ENCODE assay signal across 30 cellular contexts in genomic region chr18:55396267-55396905, GRCh38.
DNase-seq lines count a peak whose midpoint lies in the region; ATAC-seq, FAIRE-seq and TF ChIP-seq lines count a peak whose summit lies in the region.
"Had no signal": no experiment of that assay in that cellular context is flagged by ENCODE, and none has a peak within 500 bp of the region (broad histone marks: within the 10 kb centered on the region; RNA-seq: fewer than 3 reads in every experiment).

No MANE protein-coding gene starts in this region.

- WGBS in right cardiac atrium, result 45% methylated on average over 3 of the region's 3 CpGs

- H3K79me2 ChIP-seq in endothelial cell of umbilical vein (ENCODE audit: control insufficient read depth, insufficient read depth, low read length), result peaks cover 94% of the 10 kb centered on the region

- no peak overlapping the region for H2AFZ ChIP-seq in endothelial cell of umbilical vein (ENCODE audit: low read depth, low read length)
- H2AFZ ChIP-seq: GM23338 had no signal

- POLR2A ChIA-PET in endothelial cell of umbilical vein (lab: Charles Lee), result no interaction called here

- H3K9ac ChIP-seq in endothelial cell of umbilical vein (replicated peaks; ENCODE audit: extremely low read depth, insufficient read depth, low read length), result no peak overlapping the region

- TF ChIP-seq POLR2A in endothelial cell of umbilical vein (IDR thresholded peaks at IDR 0.05; ENCODE audit: low read depth, low read length) (no peak), gastrocnemius medialis (IDR thresholded peaks at IDR 0.05) (no peak)

- no peak for FAIRE-seq in endothelial cell of umbilical vein (lab: Jason Lieb, UNC)
- FAIRE-seq: A204.1, bronchial epithelial cell, GM19239, kidney had no signal

- dilution Hi-C loops in endothelial cell of umbilical vein (cut with MboI; ENCODE audit: extremely low pct_ligation_motif_present, low sequenced_read_pairs), result no loop called here

- H3K4me3 ChIP-seq in right cardiac atrium (ENCODE audit: low read length), result peak overlapping the region; percentile 7
- H3K4me3 ChIP-seq in endothelial cell of umbilical vein (replicated peaks in 1 of 3; ENCODE audit: insufficient read depth in 1 of 3, low read depth in 1 of 3, low read length in 3 of 3), result peak overlapping the region in 1 of 3 experiments; percentile 22
- no peak overlapping the region for H3K4me3 ChIP-seq in gastrocnemius medialis
- no peak overlapping the region for H3K4me3 ChIP-seq in HAP-1
- H3K4me3 ChIP-seq: colonic mucosa, GM23338, transverse colon had no signal

- no peaks in the 10 kb centered on the region for H3K9me3 ChIP-seq in right cardiac atrium (ENCODE audit: control insufficient read depth, low read length)
- H3K9me3 ChIP-seq in endothelial cell of umbilical vein (replicated peaks; ENCODE audit: control insufficient read depth, insufficient read depth, low read length), result no peaks in the 10 kb centered on the region
- no peaks in the 10 kb centered on the region for H3K9me3 ChIP-seq in gastrocnemius medialis
- no peaks in the 10 kb centered on the region for H3K9me3 ChIP-seq in HAP-1
- H3K9me3 ChIP-seq: colonic mucosa, heart left ventricle, transverse colon had no signal

- no peaks in the 10 kb centered on the region for H4K20me1 ChIP-seq in endothelial cell of umbilical vein (replicated peaks; ENCODE audit: control insufficient read depth, extremely low read depth, insufficient read depth, low read length)

- H3K36me3 ChIP-seq in endothelial cell of umbilical vein (ENCODE audit: control insufficient read depth in 2 of 2, extremely low read depth in 1 of 2, insufficient read depth in 2 of 2, low read length in 2 of 2) (no peaks in the 10 kb centered on the region), gastrocnemius medialis (no peaks in the 10 kb centered on the region), HAP-1 (replicated peaks) (no peaks in the 10 kb centered on the region)
- H3K36me3 ChIP-seq: colonic mucosa, heart left ventricle, transverse colon had no signal

- H3K4me1 ChIP-seq in right cardiac atrium (ENCODE audit: control insufficient read depth, insufficient read depth, low read length) (peaks cover 3% of the 10 kb centered on the region), endothelial cell of umbilical vein (ENCODE audit: control insufficient read depth, extremely low read depth, insufficient read depth, low read length) (peaks cover 35% of the 10 kb centered on the region), gastrocnemius medialis (peaks cover 37 to 48% of the 10 kb centered on the region in 2 donors), HAP-1 (peaks cover 14% of the 10 kb centered on the region)
- H3K4me1 ChIP-seq: colonic mucosa had no signal

- H3K27ac Mint-ChIP-seq in stimulated activated effector memory CD8-positive, alpha-beta T cell treated with anti-CD3 and anti-CD28 coated beads, Interleukin-12 subunit alpha, Interleukin-12 subunit beta, amount 100 ng/mL, for 72 hours, result no peak overlapping the region
- H3K27ac Mint-ChIP-seq: activated CD8-positive, alpha-beta T cell treated with anti-CD3 and anti-CD28 coated beads, Interleukin-2, amount 10 ng/mL, durations not matched to agents 7 days and 5 days; activated naive CD4-positive, alpha-beta T cell treated with anti-CD3 and anti-CD28 coated beads, Interleukin-2, amount 50 U/mL, for 24 hours; activated T-helper 2 cell treated with anti-CD3 and anti-CD28 coated beads, Interferon-gamma antibody, Interleukin-2, Interleukin-4, amounts not matched to agents 10 μg/mL and 5 μg/mL and 100 μg/mL, durations not matched to agents 14 hours and 24 hours and 36 hours; B cell; CD8-positive, alpha-beta memory T cell; GM23338; IgD-negative memory B cell; T-helper 2 cell treated with Interferon-gamma antibody and Interleukin-4, amounts not matched to agents 5 μg/mL and 100 μg/mL, for 36 hours had no signal

- TF ChIP-seq CTCF in endothelial cell of umbilical vein (IDR thresholded peaks at IDR 0.05; ENCODE audit: extremely low read depth in 1 of 2, insufficient read depth in 1 of 2, low read depth in 1 of 2, low read length in 2 of 2), result no peak
- TF ChIP-seq CTCF in gastrocnemius medialis (IDR thresholded peaks at IDR 0.05 in 4 of 5, conservative IDR thresholded peaks at IDR 0.05 in 1 of 5), result no peak

- H3K27ac ChIP-seq in right cardiac atrium (ENCODE audit: low read length) (no peak overlapping the region), endothelial cell of umbilical vein (ENCODE audit: insufficient read depth, low read depth, low read length) (no peak overlapping the region), gastrocnemius medialis (peak overlapping the region in 3 of 4 donors; percentile 24 to 46 (median 29))
- H3K27ac ChIP-seq: colonic mucosa, transverse colon had no signal

- no peaks in the 10 kb centered on the region for H3K4me1 Mint-ChIP-seq in stimulated activated effector memory CD8-positive, alpha-beta T cell treated with anti-CD3 and anti-CD28 coated beads, Interleukin-12 subunit alpha, Interleukin-12 subunit beta, amount 100 ng/mL, for 72 hours
- H3K4me1 Mint-ChIP-seq: activated naive CD4-positive, alpha-beta T cell treated with anti-CD3 and anti-CD28 coated beads, Interleukin-2, amount 50 U/mL, for 24 hours; CD8-positive, alpha-beta memory T cell; stimulated activated naive CD8-positive, alpha-beta T cell treated with anti-CD3 and anti-CD28 coated beads, Interleukin-15, amount 100 ng/mL, for 72 hours had no signal

- H3K4me3 Mint-ChIP-seq in stimulated activated effector memory CD8-positive, alpha-beta T cell treated with anti-CD3 and anti-CD28 coated beads, Interleukin-12 subunit alpha, Interleukin-12 subunit beta, amount 100 ng/mL, for 72 hours, result no peak overlapping the region
- H3K4me3 Mint-ChIP-seq: activated CD8-positive, alpha-beta T cell treated with anti-CD3 and anti-CD28 coated beads, Interleukin-2, amount 10 ng/mL, durations not matched to agents 7 days and 5 days; activated naive CD4-positive, alpha-beta T cell treated with anti-CD3 and anti-CD28 coated beads, Interleukin-2, amount 50 U/mL, for 24 hours; B cell; CD8-positive, alpha-beta memory T cell; GM23338; IgD-negative memory B cell; nephron progenitor cell; stimulated activated naive CD8-positive, alpha-beta T cell treated with anti-CD3 and anti-CD28 coated beads, Interleukin-15, amount 100 ng/mL, for 72 hours; T-helper 2 cell treated with Interferon-gamma antibody and Interleukin-4, amounts not matched to agents 5 μg/mL and 100 μg/mL, for 36 hours had no signal

- H3K9me3 Mint-ChIP-seq in stimulated activated effector memory CD8-positive, alpha-beta T cell treated with anti-CD3 and anti-CD28 coated beads, Interleukin-12 subunit alpha, Interleukin-12 subunit beta, amount 100 ng/mL, for 72 hours, result no peaks in the 10 kb centered on the region
- H3K9me3 Mint-ChIP-seq: activated naive CD4-positive, alpha-beta T cell treated with anti-CD3 and anti-CD28 coated beads, Interleukin-2, amount 50 U/mL, for 24 hours; activated T-helper 2 cell treated with anti-CD3 and anti-CD28 coated beads, Interferon-gamma antibody, Interleukin-2, Interleukin-4, amounts not matched to agents 10 μg/mL and 5 μg/mL and 100 μg/mL, durations not matched to agents 14 hours and 24 hours and 36 hours; GM23338; IgD-negative memory B cell; nephron progenitor cell; stimulated activated naive CD8-positive, alpha-beta T cell treated with anti-CD3 and anti-CD28 coated beads, Interleukin-15, amount 100 ng/mL, for 72 hours; T-helper 2 cell treated with Interferon-gamma antibody and Interleukin-4, amounts not matched to agents 5 μg/mL and 100 μg/mL, for 36 hours had no signal

- CTCF ChIA-PET in endothelial cell of umbilical vein (lab: Charles Lee), result interaction anchor here (0.7 to 2.4 kb wide), 6 partner anchors 9 to 387 kb away, joined by 3 to 15 read pairs (median 4); no protein-coding TSS in a partner anchor

- DNase-seq in right cardiac atrium (no peak), Right ventricle myocardium inferior (ENCODE audit: missing footprints) (no peak), endothelial cell of umbilical vein (ENCODE audit: low read depth, low spot score) (no peak), gastrocnemius medialis (no peak), HAP-1 (ENCODE audit: low spot score in 2 of 2) (no peak)
- no peak for DNase-seq in stimulated activated effector memory CD8-positive, alpha-beta T cell treated with anti-CD3 and anti-CD28 coated beads, Interleukin-12 subunit alpha, Interleukin-12 subunit beta, amount 100 ng/mL, for 72 hours (ENCODE audit: low spot score in 2 of 2)
- DNase-seq in effector CD4-positive, alpha-beta T cell, result no peak
- DNase-seq: activated CD8-positive, alpha-beta T cell treated with anti-CD3 and anti-CD28 coated beads, Interleukin-2, amount 10 ng/mL, durations not matched to agents 7 days and 5 days; CD8-positive, alpha-beta memory T cell; colonic mucosa; heart left ventricle; kidney; mammary epithelial cell; NCI-H146; nephron progenitor cell; SHP77 treated with DMSO at 0.1 percent for 48 hours; stimulated activated CD4-positive, alpha-beta T cell treated with anti-CD3 and anti-CD28 coated beads, Interleukin-1b, Interleukin-23, amount 100 ng/mL, for 48 hours; stimulated activated CD8-positive, alpha-beta memory T cell treated with anti-CD3 and anti-CD28 coated beads, Interleukin-4, amount 100 ng/mL, for 48 hours; stimulated activated naive CD8-positive, alpha-beta T cell treated with anti-CD3 and anti-CD28 coated beads, Interleukin-15, amount 100 ng/mL, for 72 hours; transverse colon had no signal

- no TSS peak for BruUV-seq in endothelial cell of umbilical vein (replicated peaks; lab: Mats Ljungman, UMichigan)

- in situ Hi-C loops in gastrocnemius medialis (cut with MboI; ENCODE audit: low sequenced_read_pairs in 4 of 4), result loop anchor here in 1 of 4 donors (5.0 kb wide), 1 partner anchor 159 kb away; no protein-coding TSS in a partner anchor
- in situ Hi-C loops in HAP-1 (cut with MboI; ENCODE audit: low sequenced_read_pairs), result loop anchor here (25.0 kb wide), 1 partner anchor 441 kb away; no protein-coding TSS in a partner anchor

- ATAC-seq in right cardiac atrium (peak; percentile 53 to 63), Right ventricle myocardium inferior (no peak), gastrocnemius medialis (no peak), GM19035 (IDR thresholded peaks at IDR 0.05; ENCODE audit: unreplicated experiment) (no peak)
- ATAC-seq in stimulated activated effector memory CD8-positive, alpha-beta T cell treated with anti-CD3 and anti-CD28 coated beads, Interleukin-12 subunit alpha, Interleukin-12 subunit beta, amount 100 ng/mL, for 72 hours, result no peak
- ATAC-seq: activated CD8-positive, alpha-beta T cell treated with anti-CD3 and anti-CD28 coated beads, Interleukin-2, amount 10 ng/mL, durations not matched to agents 7 days and 5 days; stimulated activated naive CD8-positive, alpha-beta T cell treated with anti-CD3 and anti-CD28 coated beads, Interleukin-15, amount 100 ng/mL, for 72 hours had no signal

- intact Hi-C loops in right cardiac atrium (cut with DNase I) (no loop called here), Right ventricle myocardium inferior (cut with DNase I) (no loop called here), endothelial cell of umbilical vein (cut with micrococcal nuclease) (no loop called here), gastrocnemius medialis (cut with DNase I; ENCODE audit: low total_unique reads) (no loop called here)

- no peaks in the 10 kb centered on the region for H3K9me1 ChIP-seq in endothelial cell of umbilical vein (replicated peaks; ENCODE audit: control insufficient read depth, extremely low read depth, insufficient read depth, low read length)

- no peaks in the 10 kb centered on the region for H3K36me3 Mint-ChIP-seq in stimulated activated effector memory CD8-positive, alpha-beta T cell treated with anti-CD3 and anti-CD28 coated beads, Interleukin-12 subunit alpha, Interleukin-12 subunit beta, amount 100 ng/mL, for 72 hours
- H3K36me3 Mint-ChIP-seq: activated naive CD4-positive, alpha-beta T cell treated with anti-CD3 and anti-CD28 coated beads, Interleukin-2, amount 50 U/mL, for 24 hours; CD8-positive, alpha-beta memory T cell; IgD-negative memory B cell had no signal

- peak overlapping the region; percentile 92 for H3K4me2 ChIP-seq in endothelial cell of umbilical vein (ENCODE audit: insufficient read depth, low read length)
- H3K4me2 ChIP-seq: GM23338 had no signal

- H3K27me3 ChIP-seq in right cardiac atrium (ENCODE audit: control insufficient read depth, insufficient read depth) (no peaks in the 10 kb centered on the region), endothelial cell of umbilical vein (ENCODE audit: control insufficient read depth in 2 of 2, insufficient read depth in 2 of 2, low read length in 2 of 2) (no peaks in the 10 kb centered on the region), gastrocnemius medialis (no peaks in the 10 kb centered on the region), HAP-1 (ENCODE audit: low read depth) (no peaks in the 10 kb centered on the region)
- H3K27me3 ChIP-seq: colonic mucosa, heart left ventricle, transverse colon had no signal

Comparison
In these comparisons a context has a peak if more than half of its experiments do, and no peak if none do; other contexts are left out.
1. ATAC-seq: peak in right cardiac atrium (2 of 2); none in Right ventricle myocardium inferior (single experiment), gastrocnemius medialis (0 of 2), stimulated activated effector memory CD8-positive, alpha-beta T cell treated with anti-CD3 and anti-CD28 coated beads, Interleukin-12 subunit alpha, Interleukin-12 subunit beta, amount 100 ng/mL, for 72 hours (single experiment) and GM19035 (single experiment).
2. H3K27ac ChIP-seq: peak in gastrocnemius medialis (3 of 4); none in right cardiac atrium (single experiment) and endothelial cell of umbilical vein (single experiment).